Comparison of ENCODE assay signal across 15 cellular contexts in the genomic region with DNA sequence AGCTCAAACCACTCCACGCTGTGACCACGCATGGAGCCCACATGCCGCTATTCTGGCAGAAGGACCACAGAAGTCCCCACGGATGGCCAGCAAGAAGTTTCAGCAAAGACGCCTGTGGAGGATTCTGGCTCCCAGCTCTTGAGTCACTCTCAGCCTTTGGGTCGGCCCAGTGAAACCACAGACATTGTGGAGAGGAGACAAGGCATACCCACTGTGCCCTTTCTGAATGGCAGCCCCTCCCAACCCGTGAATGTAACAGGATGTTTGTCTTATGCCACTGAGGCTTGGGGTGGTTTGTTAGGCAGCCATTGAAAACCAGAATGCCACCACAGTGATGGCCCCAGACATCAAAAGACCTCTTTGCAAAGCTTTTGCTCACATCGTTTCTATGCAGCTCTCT.
"Had no signal": no experiment of that assay in that cellular context is flagged by ENCODE, and none has a peak within 500 bp of the region (broad histone marks: within the 10 kb centered on the region; RNA-seq: fewer than 3 reads in every experiment).

No MANE protein-coding gene starts in this region.

- ATAC-seq: activated naive CD4-positive, alpha-beta T cell treated with anti-CD3 and anti-CD28 coated beads, Interleukin-2, amount 50 U/mL, for 72 hours; activated T-cell treated with anti-CD3 and anti-CD28 coated beads, Interleukin-2, amount 50 U/mL, for 4 hours; esophagus mucosa; SK-N-SH treated with all-trans-retinoic acid at 6 μM for 48 hours; stimulated activated memory B cell treated with anti-CD40 and anti-IgM and Interleukin-4, amounts not matched to agents 10 μg/mL and 1 μg/mL and 100 μg/mL, for 72 hours had no signal

- H3K9me3 Mint-ChIP-seq: activated naive CD4-positive, alpha-beta T cell treated with anti-CD3 and anti-CD28 coated beads, Interleukin-2, amount 50 U/mL, for 72 hours; activated T-cell treated with anti-CD3 and anti-CD28 coated beads, Interleukin-2, amount 50 U/mL, for 4 hours had no signal

- H3K36me3 ChIP-seq: brain microvascular endothelial cell, transverse colon had no signal

- H3K36me3 Mint-ChIP-seq: activated naive CD4-positive, alpha-beta T cell treated with anti-CD3 and anti-CD28 coated beads, Interleukin-2, amount 50 U/mL, for 72 hours; immature natural killer cell; memory B cell had no signal

- H3K9me3 ChIP-seq: transverse colon had no signal

- H3K4me3 ChIP-seq: dorsolateral prefrontal cortex, transverse colon had no signal

- H3K27me3 ChIP-seq: brain microvascular endothelial cell, dorsolateral prefrontal cortex, transverse colon had no signal

- H3K27ac Mint-ChIP-seq: activated naive CD4-positive, alpha-beta T cell treated with anti-CD3 and anti-CD28 coated beads, Interleukin-2, amount 50 U/mL, for 72 hours; immature natural killer cell; memory B cell; nephron progenitor cell; stimulated activated memory B cell treated with anti-CD40 and anti-IgM and Interleukin-4, amounts not matched to agents 10 μg/mL and 1 μg/mL and 100 μg/mL, for 72 hours had no signal

- H3K4me3 Mint-ChIP-seq: activated T-cell treated with anti-CD3 and anti-CD28 coated beads, Interleukin-2, amount 50 U/mL, for 4 hours; immature natural killer cell; memory B cell; nephron progenitor cell; stimulated activated memory B cell treated with anti-CD40 and anti-IgM and Interleukin-4, amounts not matched to agents 10 μg/mL and 1 μg/mL and 100 μg/mL, for 72 hours had no signal

- DNase-seq: activated CD4-positive, alpha-beta T cell treated with anti-CD3 and anti-CD28 coated beads, Interleukin-2, amount 50 U/mL, for 1 hour; activated effector memory CD4-positive, alpha-beta T cell treated with anti-CD3 and anti-CD28 coated beads, Interleukin-2, amount 50 U/mL, for 16 hours; activated T-cell treated with anti-CD3 and anti-CD28 coated beads, Interleukin-2, amount 50 U/mL, for 4 hours; brain microvascular endothelial cell; immature natural killer cell; nephron progenitor cell; small intestine; substantia nigra; transverse colon had no signal

- H3K27ac ChIP-seq: brain microvascular endothelial cell, dorsolateral prefrontal cortex, transverse colon had no signal
